In the genomic region with DNA sequence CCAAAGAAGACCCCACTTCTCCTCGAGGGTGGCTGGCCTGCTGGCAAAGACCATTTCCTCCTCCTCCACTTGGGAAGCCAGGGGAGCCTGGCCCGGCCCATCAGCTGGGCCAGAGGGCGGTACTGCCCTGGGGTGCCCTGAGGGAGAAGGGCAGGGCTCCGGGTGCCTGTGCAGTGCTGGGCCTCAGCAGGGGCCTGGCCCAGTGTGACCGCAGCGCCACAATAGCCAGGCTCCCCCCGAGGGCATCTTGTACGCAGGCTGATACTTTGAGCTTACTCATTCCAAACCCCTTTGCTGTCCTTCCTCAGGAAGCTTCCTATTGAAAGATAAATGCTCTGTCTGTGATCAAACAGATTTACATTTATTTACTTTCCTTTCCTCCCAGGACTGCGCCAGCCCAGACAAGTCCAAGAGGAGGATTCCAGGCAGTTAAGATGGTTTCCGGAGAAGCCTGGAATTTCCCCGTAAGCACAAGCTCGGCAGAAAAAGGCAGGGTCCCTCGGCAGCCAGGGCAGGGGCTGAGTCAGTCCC, we compare ENCODE assay signal across 1 cellular context.
A peak's percentile ranks its signal among the peaks of the same experiment; 100 is the strongest.
TF ChIP-seq lines count a peak whose summit lies in the region.

No MANE protein-coding gene starts in this region.

TF ChIP-seq in HepG2, 621 proteins besides CTCF, POLR2A, EP300 and RAD21 (continued from another document and continues in another):
- TF ChIP-seq, protein P1, sequence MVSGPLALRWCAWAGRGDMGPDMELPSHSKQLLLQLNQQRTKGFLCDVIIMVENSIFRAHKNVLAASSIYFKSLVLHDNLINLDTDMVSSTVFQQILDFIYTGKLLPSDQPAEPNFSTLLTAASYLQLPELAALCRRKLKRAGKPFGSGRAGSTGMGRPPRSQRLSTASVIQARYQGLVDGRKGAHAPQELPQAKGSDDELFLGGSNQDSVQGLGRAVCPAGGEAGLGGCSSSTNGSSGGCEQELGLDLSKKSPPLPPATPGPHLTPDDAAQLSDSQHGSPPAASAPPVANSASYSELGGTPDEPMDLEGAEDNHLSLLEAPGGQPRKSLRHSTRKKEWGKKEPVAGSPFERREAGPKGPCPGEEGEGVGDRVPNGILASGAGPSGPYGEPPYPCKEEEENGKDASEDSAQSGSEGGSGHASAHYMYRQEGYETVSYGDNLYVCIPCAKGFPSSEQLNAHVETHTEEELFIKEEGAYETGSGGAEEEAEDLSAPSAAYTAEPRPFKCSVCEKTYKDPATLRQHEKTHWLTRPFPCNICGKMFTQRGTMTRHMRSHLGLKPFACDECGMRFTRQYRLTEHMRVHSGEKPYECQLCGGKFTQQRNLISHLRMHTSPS (CRISPR knock-in tag; IDR thresholded peaks at IDR 0.05; ENCODE audit: low read depth): peak; percentile 83
- TF ChIP-seq, protein P2, sequence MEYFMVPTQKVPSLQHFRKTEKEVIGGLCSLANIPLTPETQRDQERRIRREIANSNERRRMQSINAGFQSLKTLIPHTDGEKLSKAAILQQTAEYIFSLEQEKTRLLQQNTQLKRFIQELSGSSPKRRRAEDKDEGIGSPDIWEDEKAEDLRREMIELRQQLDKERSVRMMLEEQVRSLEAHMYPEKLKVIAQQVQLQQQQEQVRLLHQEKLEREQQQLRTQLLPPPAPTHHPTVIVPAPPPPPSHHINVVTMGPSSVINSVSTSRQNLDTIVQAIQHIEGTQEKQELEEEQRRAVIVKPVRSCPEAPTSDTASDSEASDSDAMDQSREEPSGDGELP (IDR thresholded peaks at IDR 0.05; ENCODE audit: borderline replicate concordance, low read depth): peak; percentile 82; the same call in 1 of the 2 replicates
- 0 out of 2 replicates have a peak, but pooled peaks have one; percentile 31 for TF ChIP-seq PPARG (CRISPR knock-in tag; conservative IDR thresholded peaks at IDR 0.05)
- TF ChIP-seq, protein P3, sequence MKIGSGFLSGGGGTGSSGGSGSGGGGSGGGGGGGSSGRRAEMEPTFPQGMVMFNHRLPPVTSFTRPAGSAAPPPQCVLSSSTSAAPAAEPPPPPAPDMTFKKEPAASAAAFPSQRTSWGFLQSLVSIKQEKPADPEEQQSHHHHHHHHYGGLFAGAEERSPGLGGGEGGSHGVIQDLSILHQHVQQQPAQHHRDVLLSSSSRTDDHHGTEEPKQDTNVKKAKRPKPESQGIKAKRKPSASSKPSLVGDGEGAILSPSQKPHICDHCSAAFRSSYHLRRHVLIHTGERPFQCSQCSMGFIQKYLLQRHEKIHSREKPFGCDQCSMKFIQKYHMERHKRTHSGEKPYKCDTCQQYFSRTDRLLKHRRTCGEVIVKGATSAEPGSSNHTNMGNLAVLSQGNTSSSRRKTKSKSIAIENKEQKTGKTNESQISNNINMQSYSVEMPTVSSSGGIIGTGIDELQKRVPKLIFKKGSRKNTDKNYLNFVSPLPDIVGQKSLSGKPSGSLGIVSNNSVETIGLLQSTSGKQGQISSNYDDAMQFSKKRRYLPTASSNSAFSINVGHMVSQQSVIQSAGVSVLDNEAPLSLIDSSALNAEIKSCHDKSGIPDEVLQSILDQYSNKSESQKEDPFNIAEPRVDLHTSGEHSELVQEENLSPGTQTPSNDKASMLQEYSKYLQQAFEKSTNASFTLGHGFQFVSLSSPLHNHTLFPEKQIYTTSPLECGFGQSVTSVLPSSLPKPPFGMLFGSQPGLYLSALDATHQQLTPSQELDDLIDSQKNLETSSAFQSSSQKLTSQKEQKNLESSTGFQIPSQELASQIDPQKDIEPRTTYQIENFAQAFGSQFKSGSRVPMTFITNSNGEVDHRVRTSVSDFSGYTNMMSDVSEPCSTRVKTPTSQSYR (CRISPR knock-in tag; IDR thresholded peaks at IDR 0.05; ENCODE audit: borderline replicate concordance): no peak
- TF ChIP-seq ZNF12 (CRISPR knock-in tag; IDR thresholded peaks at IDR 0.05): peak; percentile 35; the same call in 1 of the 2 replicates
- no peak for TF ChIP-seq ZNF326 (CRISPR knock-in tag; IDR thresholded peaks at IDR 0.05; ENCODE audit: borderline replicate concordance)
- TF ChIP-seq ZNF709 (CRISPR knock-in tag; IDR thresholded peaks at IDR 0.05): no peak
- TF ChIP-seq GATAD1 (CRISPR knock-in tag; IDR thresholded peaks at IDR 0.05): no peak
- no peak for TF ChIP-seq ARHGAP35 (CRISPR knock-in tag; IDR thresholded peaks at IDR 0.05; ENCODE audit: borderline replicate concordance)
- TF ChIP-seq, protein P4, sequence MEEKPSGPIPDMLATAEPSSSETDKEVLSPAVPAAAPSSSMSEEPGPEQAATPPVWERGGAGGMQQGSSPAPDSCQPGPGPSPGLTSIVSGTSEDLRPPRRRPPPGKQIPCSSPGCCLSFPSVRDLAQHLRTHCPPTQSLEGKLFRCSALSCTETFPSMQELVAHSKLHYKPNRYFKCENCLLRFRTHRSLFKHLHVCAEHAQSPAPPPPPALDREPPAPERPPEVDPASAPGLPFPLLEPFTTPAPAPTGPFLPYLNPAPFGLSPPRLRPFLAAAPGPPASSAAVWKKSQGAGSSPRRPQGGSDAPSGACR (CRISPR knock-in tag; IDR thresholded peaks at IDR 0.05): no peak
- TF ChIP-seq, protein P5, sequence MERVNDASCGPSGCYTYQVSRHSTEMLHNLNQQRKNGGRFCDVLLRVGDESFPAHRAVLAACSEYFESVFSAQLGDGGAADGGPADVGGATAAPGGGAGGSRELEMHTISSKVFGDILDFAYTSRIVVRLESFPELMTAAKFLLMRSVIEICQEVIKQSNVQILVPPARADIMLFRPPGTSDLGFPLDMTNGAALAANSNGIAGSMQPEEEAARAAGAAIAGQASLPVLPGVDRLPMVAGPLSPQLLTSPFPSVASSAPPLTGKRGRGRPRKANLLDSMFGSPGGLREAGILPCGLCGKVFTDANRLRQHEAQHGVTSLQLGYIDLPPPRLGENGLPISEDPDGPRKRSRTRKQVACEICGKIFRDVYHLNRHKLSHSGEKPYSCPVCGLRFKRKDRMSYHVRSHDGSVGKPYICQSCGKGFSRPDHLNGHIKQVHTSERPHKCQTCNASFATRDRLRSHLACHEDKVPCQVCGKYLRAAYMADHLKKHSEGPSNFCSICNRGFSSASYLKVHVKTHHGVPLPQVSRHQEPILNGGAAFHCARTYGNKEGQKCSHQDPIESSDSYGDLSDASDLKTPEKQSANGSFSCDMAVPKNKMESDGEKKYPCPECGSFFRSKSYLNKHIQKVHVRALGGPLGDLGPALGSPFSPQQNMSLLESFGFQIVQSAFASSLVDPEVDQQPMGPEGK (CRISPR knock-in tag; IDR thresholded peaks at IDR 0.05): peak; percentile 95
- TF ChIP-seq HNF4G (IDR thresholded peaks at IDR 0.05; ENCODE audit: borderline replicate concordance, low read depth, low read length): peak; percentile 26; the same call in 1 of the 2 replicates
- TF ChIP-seq HNF4G (CRISPR knock-in tag; IDR thresholded peaks at IDR 0.05; ENCODE audit: borderline replicate concordance, low read depth): no peak; the same call in 1 of the 2 replicates
- TF ChIP-seq, protein P6, sequence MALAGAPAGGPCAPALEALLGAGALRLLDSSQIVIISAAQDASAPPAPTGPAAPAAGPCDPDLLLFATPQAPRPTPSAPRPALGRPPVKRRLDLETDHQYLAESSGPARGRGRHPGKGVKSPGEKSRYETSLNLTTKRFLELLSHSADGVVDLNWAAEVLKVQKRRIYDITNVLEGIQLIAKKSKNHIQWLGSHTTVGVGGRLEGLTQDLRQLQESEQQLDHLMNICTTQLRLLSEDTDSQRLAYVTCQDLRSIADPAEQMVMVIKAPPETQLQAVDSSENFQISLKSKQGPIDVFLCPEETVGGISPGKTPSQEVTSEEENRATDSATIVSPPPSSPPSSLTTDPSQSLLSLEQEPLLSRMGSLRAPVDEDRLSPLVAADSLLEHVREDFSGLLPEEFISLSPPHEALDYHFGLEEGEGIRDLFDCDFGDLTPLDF (CRISPR knock-in tag; IDR thresholded peaks at IDR 0.05): no peak
- TF ChIP-seq RARA (CRISPR knock-in tag; IDR thresholded peaks at IDR 0.05): peak; percentile 63; the same call in 1 of the 2 replicates
- no peak for TF ChIP-seq ZNF136 (CRISPR knock-in tag; IDR thresholded peaks at IDR 0.05; ENCODE audit: low read depth)
- TF ChIP-seq, protein P7, sequence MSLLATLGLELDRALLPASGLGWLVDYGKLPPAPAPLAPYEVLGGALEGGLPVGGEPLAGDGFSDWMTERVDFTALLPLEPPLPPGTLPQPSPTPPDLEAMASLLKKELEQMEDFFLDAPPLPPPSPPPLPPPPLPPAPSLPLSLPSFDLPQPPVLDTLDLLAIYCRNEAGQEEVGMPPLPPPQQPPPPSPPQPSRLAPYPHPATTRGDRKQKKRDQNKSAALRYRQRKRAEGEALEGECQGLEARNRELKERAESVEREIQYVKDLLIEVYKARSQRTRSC (CRISPR knock-in tag; IDR thresholded peaks at IDR 0.05; ENCODE audit: low read depth): no peak
- TF ChIP-seq NRL (CRISPR knock-in tag; IDR thresholded peaks at IDR 0.05; ENCODE audit: borderline replicate concordance): 0 out of 2 replicates have a peak, but pooled peaks have one; percentile 17
- 0 out of 2 replicates have a peak, but pooled peaks have one; percentile 25 for TF ChIP-seq TBX2 (CRISPR knock-in tag; IDR thresholded peaks at IDR 0.05; ENCODE audit: borderline replicate concordance)
- TF ChIP-seq ZNF501 (CRISPR knock-in tag; IDR thresholded peaks at IDR 0.05): peak; percentile 6; the same call in 1 of the 2 replicates
- TF ChIP-seq, protein P8, sequence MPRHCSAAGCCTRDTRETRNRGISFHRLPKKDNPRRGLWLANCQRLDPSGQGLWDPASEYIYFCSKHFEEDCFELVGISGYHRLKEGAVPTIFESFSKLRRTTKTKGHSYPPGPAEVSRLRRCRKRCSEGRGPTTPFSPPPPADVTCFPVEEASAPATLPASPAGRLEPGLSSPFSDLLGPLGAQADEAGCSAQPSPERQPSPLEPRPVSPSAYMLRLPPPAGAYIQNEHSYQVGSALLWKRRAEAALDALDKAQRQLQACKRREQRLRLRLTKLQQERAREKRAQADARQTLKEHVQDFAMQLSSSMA (CRISPR knock-in tag; IDR thresholded peaks at IDR 0.05): peak; percentile 38; the same call in 1 of the 2 replicates
- peak; percentile 12; the same call in 1 of the 2 replicates for TF ChIP-seq SOX5 (CRISPR knock-in tag; IDR thresholded peaks at IDR 0.05; ENCODE audit: borderline replicate concordance)
- TF ChIP-seq, protein P9, sequence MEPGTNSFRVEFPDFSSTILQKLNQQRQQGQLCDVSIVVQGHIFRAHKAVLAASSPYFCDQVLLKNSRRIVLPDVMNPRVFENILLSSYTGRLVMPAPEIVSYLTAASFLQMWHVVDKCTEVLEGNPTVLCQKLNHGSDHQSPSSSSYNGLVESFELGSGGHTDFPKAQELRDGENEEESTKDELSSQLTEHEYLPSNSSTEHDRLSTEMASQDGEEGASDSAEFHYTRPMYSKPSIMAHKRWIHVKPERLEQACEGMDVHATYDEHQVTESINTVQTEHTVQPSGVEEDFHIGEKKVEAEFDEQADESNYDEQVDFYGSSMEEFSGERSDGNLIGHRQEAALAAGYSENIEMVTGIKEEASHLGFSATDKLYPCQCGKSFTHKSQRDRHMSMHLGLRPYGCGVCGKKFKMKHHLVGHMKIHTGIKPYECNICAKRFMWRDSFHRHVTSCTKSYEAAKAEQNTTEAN (CRISPR knock-in tag; conservative IDR thresholded peaks at IDR 0.05): 0 out of 2 replicates have a peak, but pooled peaks have one; percentile 16
- TF ChIP-seq CBFB (CRISPR knock-in tag; IDR thresholded peaks at IDR 0.05): peak; percentile 60; the same call in 1 of the 2 replicates
- TF ChIP-seq, protein P10, sequence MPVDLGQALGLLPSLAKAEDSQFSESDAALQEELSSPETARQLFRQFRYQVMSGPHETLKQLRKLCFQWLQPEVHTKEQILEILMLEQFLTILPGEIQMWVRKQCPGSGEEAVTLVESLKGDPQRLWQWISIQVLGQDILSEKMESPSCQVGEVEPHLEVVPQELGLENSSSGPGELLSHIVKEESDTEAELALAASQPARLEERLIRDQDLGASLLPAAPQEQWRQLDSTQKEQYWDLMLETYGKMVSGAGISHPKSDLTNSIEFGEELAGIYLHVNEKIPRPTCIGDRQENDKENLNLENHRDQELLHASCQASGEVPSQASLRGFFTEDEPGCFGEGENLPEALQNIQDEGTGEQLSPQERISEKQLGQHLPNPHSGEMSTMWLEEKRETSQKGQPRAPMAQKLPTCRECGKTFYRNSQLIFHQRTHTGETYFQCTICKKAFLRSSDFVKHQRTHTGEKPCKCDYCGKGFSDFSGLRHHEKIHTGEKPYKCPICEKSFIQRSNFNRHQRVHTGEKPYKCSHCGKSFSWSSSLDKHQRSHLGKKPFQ (CRISPR knock-in tag; IDR thresholded peaks at IDR 0.05; ENCODE audit: insufficient replicate concordance): peak; percentile 53
- peak; percentile 73 for TF ChIP-seq RXRA (CRISPR knock-in tag; IDR thresholded peaks at IDR 0.05)
- TF ChIP-seq, protein P11, sequence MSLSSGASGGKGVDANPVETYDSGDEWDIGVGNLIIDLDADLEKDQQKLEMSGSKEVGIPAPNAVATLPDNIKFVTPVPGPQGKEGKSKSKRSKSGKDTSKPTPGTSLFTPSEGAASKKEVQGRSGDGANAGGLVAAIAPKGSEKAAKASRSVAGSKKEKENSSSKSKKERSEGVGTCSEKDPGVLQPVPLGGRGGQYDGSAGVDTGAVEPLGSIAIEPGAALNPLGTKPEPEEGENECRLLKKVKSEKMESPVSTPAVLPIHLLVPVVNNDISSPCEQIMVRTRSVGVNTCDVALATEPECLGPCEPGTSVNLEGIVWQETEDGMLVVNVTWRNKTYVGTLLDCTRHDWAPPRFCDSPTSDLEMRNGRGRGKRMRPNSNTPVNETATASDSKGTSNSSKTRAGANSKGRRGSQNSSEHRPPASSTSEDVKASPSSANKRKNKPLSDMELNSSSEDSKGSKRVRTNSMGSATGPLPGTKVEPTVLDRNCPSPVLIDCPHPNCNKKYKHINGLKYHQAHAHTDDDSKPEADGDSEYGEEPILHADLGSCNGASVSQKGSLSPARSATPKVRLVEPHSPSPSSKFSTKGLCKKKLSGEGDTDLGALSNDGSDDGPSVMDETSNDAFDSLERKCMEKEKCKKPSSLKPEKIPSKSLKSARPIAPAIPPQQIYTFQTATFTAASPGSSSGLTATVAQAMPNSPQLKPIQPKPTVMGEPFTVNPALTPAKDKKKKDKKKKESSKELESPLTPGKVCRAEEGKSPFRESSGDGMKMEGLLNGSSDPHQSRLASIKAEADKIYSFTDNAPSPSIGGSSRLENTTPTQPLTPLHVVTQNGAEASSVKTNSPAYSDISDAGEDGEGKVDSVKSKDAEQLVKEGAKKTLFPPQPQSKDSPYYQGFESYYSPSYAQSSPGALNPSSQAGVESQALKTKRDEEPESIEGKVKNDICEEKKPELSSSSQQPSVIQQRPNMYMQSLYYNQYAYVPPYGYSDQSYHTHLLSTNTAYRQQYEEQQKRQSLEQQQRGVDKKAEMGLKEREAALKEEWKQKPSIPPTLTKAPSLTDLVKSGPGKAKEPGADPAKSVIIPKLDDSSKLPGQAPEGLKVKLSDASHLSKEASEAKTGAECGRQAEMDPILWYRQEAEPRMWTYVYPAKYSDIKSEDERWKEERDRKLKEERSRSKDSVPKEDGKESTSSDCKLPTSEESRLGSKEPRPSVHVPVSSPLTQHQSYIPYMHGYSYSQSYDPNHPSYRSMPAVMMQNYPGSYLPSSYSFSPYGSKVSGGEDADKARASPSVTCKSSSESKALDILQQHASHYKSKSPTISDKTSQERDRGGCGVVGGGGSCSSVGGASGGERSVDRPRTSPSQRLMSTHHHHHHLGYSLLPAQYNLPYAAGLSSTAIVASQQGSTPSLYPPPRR (CRISPR knock-in tag; IDR thresholded peaks at IDR 0.05; ENCODE audit: borderline replicate concordance): peak; percentile 58; the same call in 1 of the 2 replicates
- TF ChIP-seq HNRNPLL (IDR thresholded peaks at IDR 0.05; ENCODE audit: low read depth, low read length, poor library complexity, severe bottlenecking): peak; percentile 18
- TF ChIP-seq, protein P12, sequence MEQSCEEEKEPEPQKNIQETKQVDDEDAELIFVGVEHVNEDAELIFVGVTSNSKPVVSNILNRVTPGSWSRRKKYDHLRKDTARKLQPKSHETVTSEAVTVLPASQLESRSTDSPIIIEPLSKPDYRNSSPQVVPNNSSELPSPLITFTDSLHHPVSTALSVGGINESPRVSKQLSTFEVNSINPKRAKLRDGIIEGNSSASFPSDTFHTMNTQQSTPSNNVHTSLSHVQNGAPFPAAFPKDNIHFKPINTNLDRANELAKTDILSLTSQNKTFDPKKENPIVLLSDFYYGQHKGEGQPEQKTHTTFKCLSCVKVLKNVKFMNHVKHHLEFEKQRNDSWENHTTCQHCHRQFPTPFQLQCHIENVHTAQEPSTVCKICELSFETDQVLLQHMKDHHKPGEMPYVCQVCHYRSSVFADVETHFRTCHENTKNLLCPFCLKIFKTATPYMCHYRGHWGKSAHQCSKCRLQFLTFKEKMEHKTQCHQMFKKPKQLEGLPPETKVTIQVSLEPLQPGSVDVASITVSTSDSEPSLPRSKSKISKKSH (CRISPR knock-in tag; IDR thresholded peaks at IDR 0.05; ENCODE audit: borderline replicate concordance): no peak
